In genomic region chr17:82273327-82274133, GRCh38 we compare ENCODE assay signal across 8 cellular contexts. TPM values are rescaled to one million over a fixed set of nuclear protein-coding genes. Genes with fewer than 3 reads are reported as not detected.
DNase-seq lines count a peak whose midpoint lies in the region; TF ChIP-seq lines count a peak whose summit lies in the region.

TSS of gene CSNK1D (minus strand) at chr17:82273700. CDS start at chr17:82273381, 319 bp downstream.

- DNase-seq in GDM1 (lab: John Stamatoyannopoulos, UW) (peak; percentile 82), HEK293T (ENCODE audit: extremely low spot score) (peak; percentile 98), NCI-H1092 (lab: John Stamatoyannopoulos, UW) (peak; percentile 83), SKM-1 (lab: John Stamatoyannopoulos, UW; ENCODE audit: unreplicated experiment) (peak; percentile 78), globus pallidus (ENCODE audit: low spot score) (peak; percentile 88), occipital lobe (lab: John Stamatoyannopoulos, UW) (peak; percentile 79), superior temporal gyrus (ENCODE audit: extremely low spot score) (peak; percentile 88)
- peak; percentile 94 for DNase-seq in activated naive CD4-positive, alpha-beta T cell treated with anti-CD3 and anti-CD28 coated beads, Interleukin-2, amount 50 U/mL, for 16 hours

- CTCF ChIA-PET in HEK293T (lab: Yijun Ruan, JAX): no interaction called here

- POLR2A ChIA-PET in HEK293T (lab: Yijun Ruan, JAX): interaction anchor here (0.5 to 4.0 kb wide), 6 partner anchors 10 to 596 kb away, joined by 3 to 30 read pairs (median 6); no protein-coding TSS in a partner anchor

TF ChIP-seq in HEK293T, 16 proteins besides CTCF, POLR2A, EP300 and RAD21:
- TF ChIP-seq NFRKB (IDR thresholded peaks at IDR 0.05) (no peak), ELF4 (IDR thresholded peaks at IDR 0.05) (peak; percentile 73), SP1 (IDR thresholded peaks at IDR 0.05) (no peak)

RNA-seq across cellular contexts. Expression of gene CSNK1D, which starts in this region (rescaled TPM):
- 23.9 TPM for total RNA-seq in occipital lobe

Comparison
In these comparisons a context has a peak if more than half of its experiments do, and no peak if none do; other contexts are left out.
1. Peak in every context shown above with its lines: DNase-seq.